Comparison of ENCODE assay signal across 8 cellular contexts in the genomic region with DNA sequence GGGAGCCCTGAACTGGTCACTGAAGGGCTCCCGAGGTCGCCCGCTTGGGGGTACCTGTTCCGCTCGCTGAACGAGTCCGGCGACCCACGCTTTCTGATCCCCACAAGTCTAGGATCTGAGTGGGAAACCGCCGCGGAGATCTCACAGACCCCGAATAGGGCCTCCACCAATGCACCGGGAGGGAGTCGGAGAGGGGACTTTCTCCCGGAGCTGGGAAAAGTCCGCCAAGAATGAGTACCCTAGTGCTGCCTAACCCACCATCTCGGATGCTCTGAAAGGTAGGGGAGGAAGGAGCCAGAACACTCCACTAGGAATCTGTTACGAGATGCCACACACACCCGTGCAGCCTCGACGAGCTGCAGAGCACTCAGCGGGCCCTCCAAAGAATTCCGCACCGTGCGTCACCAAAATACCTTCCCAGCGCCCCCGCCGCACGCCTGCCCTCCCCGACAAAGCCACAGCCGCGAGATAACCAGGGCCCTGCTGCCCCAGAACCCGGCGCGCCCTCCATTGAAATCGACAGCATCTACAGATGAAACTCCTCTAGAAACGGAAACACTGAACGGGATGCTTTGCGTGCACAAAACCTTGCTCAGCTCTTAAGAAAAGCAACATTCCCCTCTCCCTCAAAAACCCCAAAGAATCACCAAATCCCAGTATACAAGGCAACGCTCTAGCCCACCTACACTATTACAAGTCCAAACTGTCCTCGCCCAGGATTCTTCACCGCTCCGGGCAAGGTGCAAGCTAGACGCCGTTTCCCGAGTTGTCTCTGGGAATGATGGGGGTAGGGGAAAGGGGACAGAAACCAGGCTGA. TPM values are rescaled to one million over a fixed set of nuclear protein-coding genes. Genes with fewer than 3 reads are reported as not detected.
A peak's percentile ranks its signal among the peaks of the same experiment; 100 is the strongest.
DNase-seq lines count a peak whose midpoint lies in the region; ATAC-seq and TF ChIP-seq lines count a peak whose summit lies in the region.

No MANE protein-coding gene starts in this region.

- no peaks in the 10 kb centered on the region for H3K9me3 ChIP-seq in heart right ventricle
- no peaks in the 10 kb centered on the region for H3K9me3 ChIP-seq in psoas muscle

- H3K27me3 Mint-ChIP-seq in activated T-cell treated with anti-CD3 and anti-CD28 coated beads, Interleukin-2, amount 50 U/mL, for 72 hours (ENCODE audit: low read depth): peaks cover 92% of the 10 kb centered on the region

- peak overlapping the region; percentile 73 to 86 for H3K4me3 Mint-ChIP-seq in activated T-cell treated with anti-CD3 and anti-CD28 coated beads, Interleukin-2, amount 50 U/mL, for 72 hours

- H3K4me1 ChIP-seq in heart right ventricle: peaks cover 0 to 59% (median 38%) of the 10 kb centered on the region in 9 donors
- peaks cover 25% of the 10 kb centered on the region for H3K4me1 ChIP-seq in psoas muscle

- H3K27ac ChIP-seq in heart right ventricle: peak overlapping the region; percentile 46 to 86 (median 70)
- peak overlapping the region; percentile 24 for H3K27ac ChIP-seq in psoas muscle

- H3K27me3 ChIP-seq in heart right ventricle (peaks cover 0 to 99% (median 62%) of the 10 kb centered on the region in 7 donors), psoas muscle (ENCODE audit: insufficient read depth in 3 of 3, low read length in 2 of 3) (peaks cover 0 to 80% (median 21%) of the 10 kb centered on the region in 3 donors)

- ATAC-seq in activated T-cell treated with anti-CD3 and anti-CD28 coated beads, Interleukin-2, amount 50 U/mL, for 72 hours (replicated peaks in 1 of 2): no peak
- peak in 4 of 8 donors; percentile 5 to 12 (median 8) for ATAC-seq in heart right ventricle
- ATAC-seq in psoas muscle: no peak
- no peak for ATAC-seq in GM21447 (IDR thresholded peaks at IDR 0.05; ENCODE audit: unreplicated experiment)
- no peak for ATAC-seq in GM21717 (IDR thresholded peaks at IDR 0.05; ENCODE audit: unreplicated experiment)

- TF ChIP-seq CTCF in heart right ventricle (IDR thresholded peaks at IDR 0.05) (no peak), psoas muscle (IDR thresholded peaks at IDR 0.05) (no peak)

- 1% methylated on average over 47 of the region's 47 CpGs for WGBS in heart right ventricle, 2 donors
- 0 to 1% (median 1%) methylated on average over 46 to 47 of the region's 47 CpGs for WGBS in psoas muscle, 3 donors

- no peaks in the 10 kb centered on the region for H3K9me3 Mint-ChIP-seq in activated T-cell treated with anti-CD3 and anti-CD28 coated beads, Interleukin-2, amount 50 U/mL, for 72 hours

- peaks cover 62% of the 10 kb centered on the region for H3K4me1 Mint-ChIP-seq in activated T-cell treated with anti-CD3 and anti-CD28 coated beads, Interleukin-2, amount 50 U/mL, for 72 hours (ENCODE audit: low read depth)

- intact Hi-C loops in heart right ventricle (cut with DNase I) (loop anchor here (5.0 to 10.0 kb wide), 19 partner anchors 310 to 1530 kb away; no protein-coding TSS in a partner anchor), psoas muscle (cut with DNase I) (loop anchor here (5.0 to 10.0 kb wide), 6 partner anchors 460 to 1530 kb away; no protein-coding TSS in a partner anchor)

- H3K36me3 ChIP-seq in heart right ventricle (no peaks in the 10 kb centered on the region), psoas muscle (ENCODE audit: insufficient read depth in 1 of 2, low read depth in 1 of 2) (no peaks in the 10 kb centered on the region)

- peak; percentile 46 for DNase-seq in stimulated activated CD4-positive, alpha-beta T cell treated with anti-CD3 and anti-CD28 coated beads, Interleukin-15, amount 100 ng/mL, for 24 hours
- DNase-seq in stimulated activated CD4-positive, alpha-beta T cell treated with anti-CD3 and anti-CD28 coated beads, Interleukin-4, amount 100 ng/mL, for 24 hours: no peak
- peak; percentile 6 to 29 for DNase-seq in activated T-cell treated with anti-CD3 and anti-CD28 coated beads, Interleukin-2, amount 50 U/mL, for 72 hours
- DNase-seq in heart right ventricle: peak; percentile 31 to 37
- DNase-seq in psoas muscle: peak; percentile 42 to 65
- no peak for DNase-seq in SIG-M5 (lab: John Stamatoyannopoulos, UW)

- H3K27ac Mint-ChIP-seq in activated T-cell treated with anti-CD3 and anti-CD28 coated beads, Interleukin-2, amount 50 U/mL, for 72 hours: no peak overlapping the region

- H3K36me3 Mint-ChIP-seq in activated T-cell treated with anti-CD3 and anti-CD28 coated beads, Interleukin-2, amount 50 U/mL, for 72 hours (ENCODE audit: insufficient read depth in 2 of 2): peaks cover 0 to 1% of the 10 kb centered on the region in 2 donors

- H3K4me3 ChIP-seq in heart right ventricle (peak overlapping the region; percentile 41 to 82 (median 61)), psoas muscle (peak overlapping the region; percentile 68)

RNA-seq across cellular contexts. Expression of a gene that starts 0.7 kb away (rescaled TPM):
- total RNA-seq in activated T-cell treated with anti-CD3 and anti-CD28 coated beads, Interleukin-2, amount 50 U/mL, for 72 hours: not detected
- total RNA-seq in heart right ventricle (10 to 100 TPM; 10.5 to 27.0 (median 19.0) TPM), psoas muscle (10 to 100 TPM in 3 of 4 donors, 1 to 10 TPM in 1; 5.9 to 23.2 (median 18.7) TPM)
- polyA plus RNA-seq in heart right ventricle (1 to 10 TPM; 5.7 to 6.2 TPM), psoas muscle (1 to 10 TPM; 2.7 to 5.4 (median 4.6) TPM)

RNA-seq across cellular contexts. Expression of a gene that starts 38.4 kb away (rescaled TPM):
- 100 to 1,000 TPM; 311 to 325 TPM for total RNA-seq in activated T-cell treated with anti-CD3 and anti-CD28 coated beads, Interleukin-2, amount 50 U/mL, for 72 hours
- 1,000 to 10,000 TPM in 7 of 10 donors, 100 to 1,000 TPM in 3; 789 to 1,205 (median 1,111) TPM for total RNA-seq in heart right ventricle
- polyA plus RNA-seq in heart right ventricle: 100 to 1,000 TPM; 661 to 741 TPM
- total RNA-seq in psoas muscle: 100 to 1,000 TPM; 224 to 466 (median 320) TPM
- 100 to 1,000 TPM; 324 to 404 (median 372) TPM for polyA plus RNA-seq in psoas muscle

Comparison
In these comparisons a context has a peak if more than half of its experiments do, and no peak if none do; other contexts are left out.
1. DNase-seq: peak in stimulated activated CD4-positive, alpha-beta T cell treated with anti-CD3 and anti-CD28 coated beads, Interleukin-15, amount 100 ng/mL, for 24 hours (single experiment), activated T-cell treated with anti-CD3 and anti-CD28 coated beads, Interleukin-2, amount 50 U/mL, for 72 hours (2 of 2), heart right ventricle (2 of 2) and psoas muscle (2 of 2); none in stimulated activated CD4-positive, alpha-beta T cell treated with anti-CD3 and anti-CD28 coated beads, Interleukin-4, amount 100 ng/mL, for 24 hours (single experiment) and SIG-M5 (single experiment).
2. RNA of a gene that starts 0.7 kb away (total RNA-seq): 5.9 to 23.2 TPM in psoas muscle and 10.5 to 27.0 TPM in heart right ventricle; not detected in activated T-cell treated with anti-CD3 and anti-CD28 coated beads, Interleukin-2, amount 50 U/mL, for 72 hours; every median in the first group is over 4 times any median in the second.